18 cellular contexts compared by ENCODE assay signal in genomic region chr7:6188395-6188794, GRCh38.
A peak's percentile ranks its signal among the peaks of the same experiment; 100 is the strongest.
DNase-seq lines count a peak whose midpoint lies in the region; ATAC-seq and TF ChIP-seq lines count a peak whose summit lies in the region.
"Had no signal": no experiment of that assay in that cellular context is flagged by ENCODE, and none has a peak within 500 bp of the region (broad histone marks: within the 10 kb centered on the region; RNA-seq: fewer than 3 reads in every experiment).

No MANE protein-coding gene starts in this region.

- no peak overlapping the region for H3K23ac ChIP-seq in H9 (ENCODE audit: insufficient read length, low read depth, low read length)

- H4K20me1 ChIP-seq in SK-N-SH (ENCODE audit: insufficient read depth) (peaks cover 16% of the 10 kb centered on the region; the same call in 1 of the 2 replicates), H9 (ENCODE audit: control insufficient read depth, insufficient read depth, insufficient read length) (no peaks in the 10 kb centered on the region)

- H3K4me2 ChIP-seq in SK-N-SH (no peak overlapping the region), H9 (ENCODE audit: insufficient read depth, insufficient read length, low read length) (no peak overlapping the region)

- no peak overlapping the region for H2BK12ac ChIP-seq in H9 (ENCODE audit: insufficient read length, low read depth, low read length)

- TF ChIP-seq EP300 in SK-N-SH (IDR thresholded peaks at IDR 0.05; ENCODE audit: borderline replicate concordance in 1 of 2, low read depth in 1 of 2, low read length in 1 of 2) (no peak), Ishikawa (IDR thresholded peaks at IDR 0.05; ENCODE audit: borderline replicate concordance) (no peak)

- peaks cover 6 to 51% of the 10 kb centered on the region in 2 experiments for H3K36me3 ChIP-seq in SK-N-SH (replicated peaks in 1 of 2; ENCODE audit: control insufficient read depth in 1 of 2, insufficient read depth in 2 of 2, low read length in 1 of 2)

- POLR2A ChIA-PET in SK-N-SH (lab: Yijun Ruan, JAX): no interaction called here

- H3K4me1 ChIP-seq in SK-N-SH (ENCODE audit: control insufficient read depth in 1 of 2, insufficient read depth in 2 of 2, low read depth in 1 of 2, low read length in 1 of 2) (no peaks in the 10 kb centered on the region), H9 (ENCODE audit: insufficient read depth, low read length) (no peaks in the 10 kb centered on the region)

- peak overlapping the region; percentile 66 for H3K56ac ChIP-seq in H9 (ENCODE audit: insufficient read length, low read depth, low read length)

- peaks cover 3 to 23% (median 13%) of the 10 kb centered on the region in 3 experiments; a peak in 5 of 7 replicates for H3K36me3 Mint-ChIP-seq in H9 (ENCODE audit: insufficient read depth in 1 of 3, low read depth in 3 of 3)
- H3K36me3 Mint-ChIP-seq in nephron progenitor cell (ENCODE audit: low read depth): peaks cover 47% of the 10 kb centered on the region

- H3K4me3 ChIP-seq in SK-N-SH (ENCODE audit: low read depth in 2 of 2, low read length in 1 of 2) (no peak overlapping the region), coronary artery (no peak overlapping the region)

- H3K27ac ChIP-seq in SK-N-SH (ENCODE audit: low read depth in 2 of 2, low read length in 1 of 2) (no peak overlapping the region), H9 (ENCODE audit: insufficient read length, low read depth, low read length) (no peak overlapping the region), coronary artery (no peak overlapping the region)
- H3K27ac ChIP-seq: 22Rv1 had no signal

- TF ChIP-seq RAD21 in SK-N-SH (IDR thresholded peaks at IDR 0.05; ENCODE audit: low read length) (no peak), Ishikawa (IDR thresholded peaks at IDR 0.05; ENCODE audit: low read depth) (no peak)

- no peak overlapping the region for H4K91ac ChIP-seq in H9 (ENCODE audit: insufficient read length, low read depth, low read length)

- H2AFZ ChIP-seq in SK-N-SH (ENCODE audit: low read depth) (no peak overlapping the region), H9 (ENCODE audit: low read length) (no peak overlapping the region)

- CTCF ChIA-PET in SK-N-SH (lab: Yijun Ruan, JAX): interaction anchor here (1.3 to 1.7 kb wide), 2 partner anchors 10 to 25 kb away, joined by 3 to 8 read pairs; no protein-coding TSS in a partner anchor

- H3K9me3 Mint-ChIP-seq in H9: no peaks in the 10 kb centered on the region
- no peaks in the 10 kb centered on the region for H3K9me3 Mint-ChIP-seq in nephron progenitor cell
- H3K9me3 Mint-ChIP-seq: CD4-positive, alpha-beta memory T cell had no signal

- H2BK15ac ChIP-seq in H9 (ENCODE audit: low read depth, low read length): no peak overlapping the region

- TF ChIP-seq CTCF in SK-N-SH (IDR thresholded peaks at IDR 0.05) (no peak), H9 (conservative IDR thresholded peaks at IDR 0.05) (no peak), coronary artery (IDR thresholded peaks at IDR 0.05) (no peak), nephron progenitor cell (IDR thresholded peaks at IDR 0.05) (no peak)

- DNase-seq in SK-N-SH: no peak
- no peak for DNase-seq in H9
- DNase-seq in coronary artery (ENCODE audit: low spot score): peak; percentile 43
- no peak for DNase-seq in head of caudate nucleus
- DNase-seq in nephron progenitor cell: no peak
- DNase-seq: ACHN; C1 segment of cervical spinal cord; Calu3; CD4-positive, alpha-beta memory T cell; COR-L47; DMS53; DMS79 treated with DMSO at 0.1 percent for 48 hours; GF-D8; H7 had no signal

- H2BK20ac ChIP-seq in H9 (ENCODE audit: low read depth, low read length, poor library complexity, severe bottlenecking): no peak overlapping the region

- 92% methylated on average over 5 of the region's 5 CpGs for WGBS in SK-N-SH (ENCODE audit: low lambda C conversion rate)
- no CpG with 5 or more reads among the region's 5 CpGs for WGBS in H9 (ENCODE audit: extremely low coverage, insufficient read length, low lambda C conversion rate)

- H3K9me2 ChIP-seq in SK-N-SH: no peaks in the 10 kb centered on the region

- H4K8ac ChIP-seq in H9 (replicated peaks; ENCODE audit: insufficient read length, low read depth, low read length): no peak overlapping the region

- H3K79me1 ChIP-seq in H9 (ENCODE audit: insufficient read depth, low read depth, low read length, poor library complexity, severe bottlenecking): no peaks in the 10 kb centered on the region

- H3K27ac Mint-ChIP-seq in H9 (0 out of 7 replicates have a peak overlapping the region, but pooled peaks of 1 of the 3 experiments have one; percentile 47), nephron progenitor cell (no peak overlapping the region)

- H2BK5ac ChIP-seq in H9 (ENCODE audit: insufficient read length, low read length): no peak overlapping the region

- H3K23me2 ChIP-seq in H9 (ENCODE audit: insufficient read length, low read depth, low read length, poor library complexity, severe bottlenecking): no peaks in the 10 kb centered on the region

- H4K5ac ChIP-seq in H9 (ENCODE audit: insufficient read length, low read depth, low read length): no peak overlapping the region

- peaks cover 3% of the 10 kb centered on the region for H3F3A ChIP-seq in SK-N-SH (replicated peaks; ENCODE audit: insufficient read depth)

- no peak overlapping the region for H3K14ac ChIP-seq in H9 (ENCODE audit: insufficient read depth, low read length)

- H3K4me1 Mint-ChIP-seq in H9: peaks cover 3% of the 10 kb centered on the region in 2 experiments
- peaks cover 25% of the 10 kb centered on the region for H3K4me1 Mint-ChIP-seq in nephron progenitor cell
- H3K4me1 Mint-ChIP-seq: CD4-positive, alpha-beta memory T cell had no signal

- intact Hi-C loops in head of caudate nucleus (cut with DNase I): no loop called here

- H3K27me3 ChIP-seq in SK-N-SH (ENCODE audit: insufficient read depth) (no peaks in the 10 kb centered on the region), H9 (ENCODE audit: insufficient read depth, low read length) (no peaks in the 10 kb centered on the region)

- H3T11ph ChIP-seq in H9 (ENCODE audit: low read length): no peak overlapping the region

- H3K27me3 Mint-ChIP-seq in H9 (ENCODE audit: low read depth): no peaks in the 10 kb centered on the region
- H3K27me3 Mint-ChIP-seq in nephron progenitor cell (ENCODE audit: low read depth, poor library complexity): no peaks in the 10 kb centered on the region
- H3K27me3 Mint-ChIP-seq: CD4-positive, alpha-beta memory T cell had no signal

- H3K9ac ChIP-seq in SK-N-SH (no peak overlapping the region), H9 (ENCODE audit: extremely low read depth, insufficient read length, low read length) (no peak overlapping the region)

- no peak for ATAC-seq in SK-N-SH treated with all-trans-retinoic acid at 6 μM for 48 hours
- no peak for ATAC-seq in activated CD4-positive, CD25-positive, alpha-beta regulatory T cell treated with anti-CD3 and anti-CD28 coated beads, Interleukin-2, amount 50 U/mL, for 24 hours

- H2BK120ac ChIP-seq in H9 (ENCODE audit: low read depth, low read length, poor library complexity, severe bottlenecking): no peak overlapping the region

- no peak overlapping the region for H3K4ac ChIP-seq in H9 (ENCODE audit: low read depth, low read length)

- H3K9me3 ChIP-seq in SK-N-SH (no peaks in the 10 kb centered on the region), H9 (ENCODE audit: control insufficient read depth, low read depth, low read length) (no peaks in the 10 kb centered on the region)

- H2AK5ac ChIP-seq in H9 (ENCODE audit: insufficient read length, low read length): no peak overlapping the region

- H3K18ac ChIP-seq in H9 (ENCODE audit: insufficient read length, low read depth, low read length): no peak overlapping the region

- H3K79me2 ChIP-seq in SK-N-SH (ENCODE audit: insufficient read depth) (peaks cover 43% of the 10 kb centered on the region), H9 (ENCODE audit: insufficient read depth, low read length) (no peaks in the 10 kb centered on the region)

- H3K4me3 Mint-ChIP-seq in H9 (no peak overlapping the region), nephron progenitor cell (no peak overlapping the region)
- H3K4me3 Mint-ChIP-seq: CD4-positive, alpha-beta memory T cell had no signal

TF ChIP-seq in SK-N-SH treated with all-trans-retinoic acid at 6 μM for 48 hours, 23 proteins besides CTCF, POLR2A, EP300 and RAD21:
- TF ChIP-seq ISL1 (CRISPR knock-in tag; IDR thresholded peaks at IDR 0.05) (no peak), ARNTL (CRISPR knock-in tag; IDR thresholded peaks at IDR 0.05; ENCODE audit: borderline replicate concordance, low read depth) (no peak), CREB5 (CRISPR knock-in tag; IDR thresholded peaks at IDR 0.05; ENCODE audit: low read depth) (no peak)

TF ChIP-seq in Ishikawa, 13 proteins besides CTCF, POLR2A, EP300 and RAD21 (continues in another document):
- TF ChIP-seq CREB1 (IDR thresholded peaks at IDR 0.05; ENCODE audit: low read depth) (no peak), NFIC (IDR thresholded peaks at IDR 0.05) (no peak), ZBTB7A (IDR thresholded peaks at IDR 0.05; ENCODE audit: low read depth) (no peak), EGR1 (IDR thresholded peaks at IDR 0.05) (no peak)
- TF ChIP-seq, protein P1, sequence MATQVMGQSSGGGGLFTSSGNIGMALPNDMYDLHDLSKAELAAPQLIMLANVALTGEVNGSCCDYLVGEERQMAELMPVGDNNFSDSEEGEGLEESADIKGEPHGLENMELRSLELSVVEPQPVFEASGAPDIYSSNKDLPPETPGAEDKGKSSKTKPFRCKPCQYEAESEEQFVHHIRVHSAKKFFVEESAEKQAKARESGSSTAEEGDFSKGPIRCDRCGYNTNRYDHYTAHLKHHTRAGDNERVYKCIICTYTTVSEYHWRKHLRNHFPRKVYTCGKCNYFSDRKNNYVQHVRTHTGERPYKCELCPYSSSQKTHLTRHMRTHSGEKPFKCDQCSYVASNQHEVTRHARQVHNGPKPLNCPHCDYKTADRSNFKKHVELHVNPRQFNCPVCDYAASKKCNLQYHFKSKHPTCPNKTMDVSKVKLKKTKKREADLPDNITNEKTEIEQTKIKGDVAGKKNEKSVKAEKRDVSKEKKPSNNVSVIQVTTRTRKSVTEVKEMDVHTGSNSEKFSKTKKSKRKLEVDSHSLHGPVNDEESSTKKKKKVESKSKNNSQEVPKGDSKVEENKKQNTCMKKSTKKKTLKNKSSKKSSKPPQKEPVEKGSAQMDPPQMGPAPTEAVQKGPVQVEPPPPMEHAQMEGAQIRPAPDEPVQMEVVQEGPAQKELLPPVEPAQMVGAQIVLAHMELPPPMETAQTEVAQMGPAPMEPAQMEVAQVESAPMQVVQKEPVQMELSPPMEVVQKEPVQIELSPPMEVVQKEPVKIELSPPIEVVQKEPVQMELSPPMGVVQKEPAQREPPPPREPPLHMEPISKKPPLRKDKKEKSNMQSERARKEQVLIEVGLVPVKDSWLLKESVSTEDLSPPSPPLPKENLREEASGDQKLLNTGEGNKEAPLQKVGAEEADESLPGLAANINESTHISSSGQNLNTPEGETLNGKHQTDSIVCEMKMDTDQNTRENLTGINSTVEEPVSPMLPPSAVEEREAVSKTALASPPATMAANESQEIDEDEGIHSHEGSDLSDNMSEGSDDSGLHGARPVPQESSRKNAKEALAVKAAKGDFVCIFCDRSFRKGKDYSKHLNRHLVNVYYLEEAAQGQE (IDR thresholded peaks at IDR 0.05; ENCODE audit: low read depth): peak; percentile 72
